24 cellular contexts compared by ENCODE assay signal in the genomic region with DNA sequence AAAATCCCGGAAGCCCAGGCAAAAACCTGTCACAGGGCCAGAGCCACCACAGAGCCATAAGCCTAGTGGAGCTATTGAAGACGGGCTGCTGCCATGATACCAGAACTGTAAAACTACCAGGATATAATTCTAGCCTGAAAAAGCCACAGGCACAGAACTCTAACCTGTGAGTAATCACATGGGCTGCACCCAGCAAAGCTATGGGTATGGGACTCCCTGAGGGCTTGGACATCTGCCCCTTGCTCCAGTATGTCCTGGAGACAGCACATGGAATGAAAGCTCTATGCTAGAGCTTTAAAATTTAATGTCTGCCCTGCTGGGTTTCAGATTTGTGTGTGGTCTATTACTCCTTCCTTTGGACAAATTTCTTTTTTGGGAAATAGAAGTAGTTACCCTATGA.
DNase-seq lines count a peak whose midpoint lies in the region; ATAC-seq, FAIRE-seq and TF ChIP-seq lines count a peak whose summit lies in the region.
"Had no signal": no experiment of that assay in that cellular context is flagged by ENCODE, and none has a peak within 500 bp of the region (broad histone marks: within the 10 kb centered on the region; RNA-seq: fewer than 3 reads in every experiment).

No MANE protein-coding gene starts in this region.

- no peak overlapping the region for H3K4me3 ChIP-seq in small intestine (ENCODE audit: low read depth in 1 of 2, low read length in 2 of 2)
- no peak overlapping the region for H3K4me3 ChIP-seq in thyroid gland (replicated peaks in 1 of 3)
- H3K4me3 ChIP-seq: GM23248, HAP-1 had no signal

- no peak for TF ChIP-seq CTCF in thyroid gland (IDR thresholded peaks at IDR 0.05)

- ATAC-seq in left colon (peak; percentile 91), HG02642 (IDR thresholded peaks at IDR 0.05; ENCODE audit: poor library complexity, unreplicated experiment) (no peak), HG02938 (IDR thresholded peaks at IDR 0.05; ENCODE audit: unreplicated experiment) (no peak)
- no peak for ATAC-seq in naive thymus-derived CD8-positive, alpha-beta T cell
- ATAC-seq: HepG2 had no signal

- H3K4me1 ChIP-seq in small intestine (ENCODE audit: control insufficient read depth in 2 of 2, insufficient read depth in 1 of 2, low read depth in 1 of 2, low read length in 1 of 2) (no peaks in the 10 kb centered on the region), thyroid gland (peaks cover 11 to 19% of the 10 kb centered on the region in 2 donors)
- H3K4me1 ChIP-seq: BE2C had no signal

- H3K9me3 Mint-ChIP-seq in naive thymus-derived CD8-positive, alpha-beta T cell = peaks cover 0 to 15% (median 0%) of the 10 kb centered on the region in 9 donors

- no peak for TF ChIP-seq POLR2A in thyroid gland (IDR thresholded peaks at IDR 0.05)

- no peaks in the 10 kb centered on the region for H3K27me3 Mint-ChIP-seq in naive thymus-derived CD8-positive, alpha-beta T cell
- H3K27me3 Mint-ChIP-seq: CD4-positive, CD25-positive, alpha-beta regulatory T cell; IgD-negative memory B cell had no signal

- WGBS in small intestine, 3 donors = 93 to 94% (median 93%) methylated on average over 2 of the region's 2 CpGs
- 100% methylated on average over 2 of the region's 2 CpGs for WGBS in thyroid gland, 2 donors

- POLR2A ChIA-PET in naive thymus-derived CD8-positive, alpha-beta T cell (lab: Charles Lee) = no interaction called here

- intact Hi-C loops in left colon (cut with DNase I, micrococcal nuclease) = no loop called here
- intact Hi-C loops in thyroid gland (cut with DNase I) = no loop called here

- no peaks in the 10 kb centered on the region for H3K4me1 Mint-ChIP-seq in naive thymus-derived CD8-positive, alpha-beta T cell
- H3K4me1 Mint-ChIP-seq: CD4-positive, CD25-positive, alpha-beta regulatory T cell; CD8-positive, alpha-beta memory T cell; IgD-negative memory B cell had no signal

- H3K36me3 ChIP-seq in small intestine (ENCODE audit: control insufficient read depth in 2 of 2, insufficient read depth in 2 of 2, low read length in 2 of 2) (no peaks in the 10 kb centered on the region), thyroid gland (no peaks in the 10 kb centered on the region)
- H3K36me3 ChIP-seq: BE2C had no signal

- H3K4me3 Mint-ChIP-seq in naive thymus-derived CD8-positive, alpha-beta T cell = no peak overlapping the region
- H3K4me3 Mint-ChIP-seq: CD4-positive, CD25-positive, alpha-beta regulatory T cell; CD8-positive, alpha-beta memory T cell; IgD-negative memory B cell had no signal

- H3K36me3 Mint-ChIP-seq in naive thymus-derived CD8-positive, alpha-beta T cell = no peaks in the 10 kb centered on the region
- H3K36me3 Mint-ChIP-seq: CD4-positive, CD25-positive, alpha-beta regulatory T cell; CD8-positive, alpha-beta memory T cell; IgD-negative memory B cell had no signal

- H3K27ac Mint-ChIP-seq in naive thymus-derived CD8-positive, alpha-beta T cell = no peak overlapping the region
- H3K27ac Mint-ChIP-seq: CD4-positive, CD25-positive, alpha-beta regulatory T cell; CD8-positive, alpha-beta memory T cell; IgD-negative memory B cell had no signal

- no peak for FAIRE-seq in small intestine (lab: Jason Lieb, UNC)
- FAIRE-seq: A204.1, D721Med, GM12891, GM18507, HepG2 had no signal

- H3K27me3 ChIP-seq in small intestine (ENCODE audit: control insufficient read depth in 2 of 2, insufficient read depth in 2 of 2, low read length in 2 of 2) = no peaks in the 10 kb centered on the region
- H3K27me3 ChIP-seq in thyroid gland = no peaks in the 10 kb centered on the region
- H3K27me3 ChIP-seq: BE2C had no signal

- H3K9me3 ChIP-seq in small intestine (ENCODE audit: control insufficient read depth, low read depth) = no peaks in the 10 kb centered on the region
- no peaks in the 10 kb centered on the region for H3K9me3 ChIP-seq in thyroid gland
- H3K9me3 ChIP-seq: BE2C had no signal

- DNase-seq in EL (peak; percentile 33), RPMI7951 (ENCODE audit: low read depth) (peak; percentile 59), left colon (no peak), small intestine (peak; percentile 5), thyroid gland (no peak)
- no peak for DNase-seq in naive thymus-derived CD8-positive, alpha-beta T cell
- DNase-seq: ACHN; BE2C; C1 segment of cervical spinal cord; CD4-positive, CD25-positive, alpha-beta regulatory T cell; CD8-positive, alpha-beta memory T cell; COR-L47; DMS79; GM23248; KBM-7 had no signal

- no peak overlapping the region for H3K27ac ChIP-seq in small intestine (ENCODE audit: low read depth in 1 of 2, low read length in 1 of 2)
- no peak overlapping the region for H3K27ac ChIP-seq in thyroid gland
- H3K27ac ChIP-seq: GM23248 had no signal

Comparison
In these comparisons a context has a peak if more than half of its experiments do, and no peak if none do; other contexts are left out.
1. DNase-seq: peak in EL (single experiment), RPMI7951 (single experiment) and small intestine (single experiment); none in left colon (0 of 2), thyroid gland (0 of 2) and naive thymus-derived CD8-positive, alpha-beta T cell (0 of 10).